Comparison of ENCODE assay signal across 17 cellular contexts in the genomic region with DNA sequence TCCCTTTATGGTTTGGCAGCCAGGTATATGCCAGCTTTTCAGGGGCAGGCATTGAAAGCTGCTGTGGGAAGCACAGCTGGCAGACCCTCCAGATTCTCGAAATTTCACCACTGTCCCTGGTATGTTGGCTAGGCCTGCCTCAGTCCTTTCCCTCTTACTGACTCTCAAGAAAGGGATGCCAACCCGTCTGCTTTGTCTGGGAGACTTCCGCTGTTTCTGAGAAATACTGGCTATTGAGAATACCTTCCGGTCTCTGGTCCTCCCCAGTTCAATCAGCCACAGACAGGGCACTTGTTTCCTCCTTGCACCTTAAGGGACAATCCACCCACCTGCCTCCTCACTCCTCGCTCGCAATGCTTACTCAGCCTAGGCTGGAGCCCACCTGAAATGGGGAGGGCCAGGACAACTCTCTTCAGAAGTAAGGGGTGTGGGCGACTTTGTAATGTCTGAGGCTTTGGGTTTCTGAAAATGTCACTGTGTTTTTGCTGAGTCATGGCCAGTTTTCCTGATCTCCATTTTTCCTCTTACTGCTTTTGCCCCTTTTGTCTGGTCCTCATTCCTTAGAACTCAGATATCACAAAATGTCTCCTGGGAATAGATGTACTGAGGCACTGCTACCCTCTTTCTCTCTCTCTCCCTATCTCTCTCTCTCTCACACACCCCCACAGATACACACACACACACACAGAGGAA.
DNase-seq lines count a peak whose midpoint lies in the region; ATAC-seq and TF ChIP-seq lines count a peak whose summit lies in the region.
"Had no signal": no experiment of that assay in that cellular context is flagged by ENCODE, and none has a peak within 500 bp of the region (broad histone marks: within the 10 kb centered on the region; RNA-seq: fewer than 3 reads in every experiment).

No MANE protein-coding gene starts in this region.

- ATAC-seq in activated CD8-positive, alpha-beta memory T cell treated with anti-CD3 and anti-CD28 coated beads, Interleukin-2, amount 10 ng/mL, durations not matched to agents 7 days and 5 days, result no peak
- no peak for ATAC-seq in upper lobe of left lung (ENCODE audit: low FRiP score in 2 of 2)
- ATAC-seq: mucosa of descending colon had no signal

- no peak for TF ChIP-seq CTCF in left ventricle myocardium inferior (IDR thresholded peaks at IDR 0.05; ENCODE audit: borderline replicate concordance)
- TF ChIP-seq CTCF in MCF 10A (IDR thresholded peaks at IDR 0.05; ENCODE audit: unreplicated experiment), result no peak
- TF ChIP-seq CTCF in upper lobe of left lung (IDR thresholded peaks at IDR 0.05), result no peak

- DNase-seq in left ventricle myocardium inferior (no peak), cardiac septum (ENCODE audit: low spot score) (no peak), MCF 10A (ENCODE audit: unreplicated experiment) (no peak), upper lobe of left lung (no peak), NCI-H748 (lab: John Stamatoyannopoulos, UW; ENCODE audit: unreplicated experiment) (no peak)
- no peak for DNase-seq in activated CD8-positive, alpha-beta memory T cell treated with anti-CD3 and anti-CD28 coated beads, Interleukin-2, amount 10 ng/mL, durations not matched to agents 7 days and 5 days
- DNase-seq: activated naive CD4-positive, alpha-beta T cell treated with anti-CD3 and anti-CD28 coated beads, Interleukin-2, amount 50 U/mL, for 16 hours; brain microvascular endothelial cell; CD8-positive, alpha-beta memory T cell; KBM-7; kidney; mucosa of descending colon; NCI-H2227 treated with DMSO at 0.1 percent for 48 hours; SHP77 had no signal

- no TSS peak for BruUV-seq in MCF 10A (replicated peaks; lab: Mats Ljungman, UMichigan)

- H3K27ac Mint-ChIP-seq in MCF 10A (ENCODE audit: low read depth, unreplicated experiment), result peak overlapping the region; percentile 47
- no peak overlapping the region for H3K27ac Mint-ChIP-seq in activated CD8-positive, alpha-beta memory T cell treated with anti-CD3 and anti-CD28 coated beads, Interleukin-2, amount 10 ng/mL, durations not matched to agents 7 days and 5 days
- H3K27ac Mint-ChIP-seq: CD8-positive, alpha-beta memory T cell; T-helper 2 cell treated with Interferon-gamma antibody and Interleukin-4, amounts not matched to agents 5 μg/mL and 100 μg/mL, for 36 hours had no signal

- intact Hi-C loops in left ventricle myocardium inferior (cut with micrococcal nuclease), result no loop called here
- intact Hi-C loops in cardiac septum (cut with DNase I), result loop anchor here (5.0 kb wide), 2 partner anchors 99 to 734 kb away; a partner anchor contains a TSS
- intact Hi-C loops in MCF 10A (cut with micrococcal nuclease), result no loop called here

- H3K4me1 Mint-ChIP-seq in MCF 10A (ENCODE audit: insufficient read depth, unreplicated experiment), result peaks cover 30% of the 10 kb centered on the region
- H3K4me1 Mint-ChIP-seq in activated CD8-positive, alpha-beta memory T cell treated with anti-CD3 and anti-CD28 coated beads, Interleukin-2, amount 10 ng/mL, durations not matched to agents 7 days and 5 days, result peaks cover 12% of the 10 kb centered on the region

- no peaks in the 10 kb centered on the region for H3K9me3 Mint-ChIP-seq in MCF 10A (ENCODE audit: unreplicated experiment)
- no peaks in the 10 kb centered on the region for H3K9me3 Mint-ChIP-seq in activated CD8-positive, alpha-beta memory T cell treated with anti-CD3 and anti-CD28 coated beads, Interleukin-2, amount 10 ng/mL, durations not matched to agents 7 days and 5 days (ENCODE audit: low read depth)
- H3K9me3 Mint-ChIP-seq: CD8-positive, alpha-beta memory T cell; T-helper 2 cell treated with Interferon-gamma antibody and Interleukin-4, amounts not matched to agents 5 μg/mL and 100 μg/mL, for 36 hours had no signal

- POLR2A ChIA-PET in MCF 10A (lab: Yijun Ruan, JAX), result interaction anchor here (1.0 kb wide), 1 partner anchor 200 kb away, joined by 3 read pairs; no protein-coding TSS in a partner anchor

- H3K9ac ChIP-seq in muscle layer of colon (ENCODE audit: low read length), result no peak overlapping the region
- H3K9ac ChIP-seq in stomach smooth muscle (ENCODE audit: low read length in 2 of 2), result peak overlapping the region in 1 of 2 donors; percentile 13

- no peaks in the 10 kb centered on the region for H3K27me3 Mint-ChIP-seq in MCF 10A (ENCODE audit: insufficient read depth, unreplicated experiment)
- H3K27me3 Mint-ChIP-seq in activated CD8-positive, alpha-beta memory T cell treated with anti-CD3 and anti-CD28 coated beads, Interleukin-2, amount 10 ng/mL, durations not matched to agents 7 days and 5 days, result peaks cover 2% of the 10 kb centered on the region

- no peak overlapping the region for H3K4me3 Mint-ChIP-seq in MCF 10A (ENCODE audit: unreplicated experiment)
- no peak overlapping the region for H3K4me3 Mint-ChIP-seq in activated CD8-positive, alpha-beta memory T cell treated with anti-CD3 and anti-CD28 coated beads, Interleukin-2, amount 10 ng/mL, durations not matched to agents 7 days and 5 days
- H3K4me3 Mint-ChIP-seq: CD8-positive, alpha-beta memory T cell; T-helper 2 cell treated with Interferon-gamma antibody and Interleukin-4, amounts not matched to agents 5 μg/mL and 100 μg/mL, for 36 hours had no signal

- no peak for TF ChIP-seq EP300 in upper lobe of left lung (IDR thresholded peaks at IDR 0.05)

- H3K27ac ChIP-seq in left ventricle myocardium inferior (replicated peaks) (peak overlapping the region; percentile 74), muscle layer of colon (ENCODE audit: low read depth, low read length) (peak overlapping the region; percentile 66), stomach smooth muscle (ENCODE audit: low read length) (peak overlapping the region; percentile 85), upper lobe of left lung (no peak overlapping the region)
- H3K27ac ChIP-seq: brain microvascular endothelial cell had no signal

- H3K36me3 Mint-ChIP-seq in MCF 10A (ENCODE audit: insufficient read depth, unreplicated experiment), result no peaks in the 10 kb centered on the region
- H3K36me3 Mint-ChIP-seq in activated CD8-positive, alpha-beta memory T cell treated with anti-CD3 and anti-CD28 coated beads, Interleukin-2, amount 10 ng/mL, durations not matched to agents 7 days and 5 days, result no peaks in the 10 kb centered on the region

- 56 to 80% methylated on average over 6 to 7 of the region's 7 CpGs for WGBS in upper lobe of left lung, 2 donors

- H3K4me3 ChIP-seq in left ventricle myocardium inferior (no peak overlapping the region), muscle layer of colon (ENCODE audit: low read depth in 1 of 2, low read length in 2 of 2) (no peak overlapping the region), stomach smooth muscle (ENCODE audit: low read length in 2 of 2) (no peak overlapping the region), upper lobe of left lung (no peak overlapping the region)
- H3K4me3 ChIP-seq: mucosa of descending colon had no signal

- H3K27me3 ChIP-seq in left ventricle myocardium inferior (ENCODE audit: low read depth) (no peaks in the 10 kb centered on the region), muscle layer of colon (ENCODE audit: control insufficient read depth in 1 of 2, insufficient read depth in 2 of 2, low read length in 2 of 2) (no peaks in the 10 kb centered on the region), stomach smooth muscle (ENCODE audit: control insufficient read depth in 1 of 2, insufficient read depth in 2 of 2, low read length in 2 of 2) (no peaks in the 10 kb centered on the region), upper lobe of left lung (no peaks in the 10 kb centered on the region)
- H3K27me3 ChIP-seq: brain microvascular endothelial cell had no signal

- CTCF ChIA-PET in MCF 10A (lab: Yijun Ruan, JAX), result no interaction called here
- CTCF ChIA-PET in activated CD8-positive, alpha-beta memory T cell treated with anti-CD3 and anti-CD28 coated beads, Interleukin-2, amount 10 ng/mL, durations not matched to agents 7 days and 5 days (lab: Charles Lee), result no interaction called here

- H3K9me3 ChIP-seq in left ventricle myocardium inferior (replicated peaks) (no peaks in the 10 kb centered on the region), muscle layer of colon (ENCODE audit: low read length) (no peaks in the 10 kb centered on the region), stomach smooth muscle (ENCODE audit: control insufficient read depth in 2 of 2, low read length in 2 of 2) (no peaks in the 10 kb centered on the region), upper lobe of left lung (no peaks in the 10 kb centered on the region)
- H3K9me3 ChIP-seq: mucosa of descending colon had no signal

- H3K36me3 ChIP-seq in left ventricle myocardium inferior, result no peaks in the 10 kb centered on the region
- no peaks in the 10 kb centered on the region for H3K36me3 ChIP-seq in muscle layer of colon (ENCODE audit: insufficient read depth, low read length)
- H3K36me3 ChIP-seq in stomach smooth muscle (ENCODE audit: control insufficient read depth in 2 of 2, insufficient read depth in 2 of 2, low read length in 2 of 2), result no peaks in the 10 kb centered on the region
- H3K36me3 ChIP-seq in upper lobe of left lung, result no peaks in the 10 kb centered on the region
- H3K36me3 ChIP-seq: brain microvascular endothelial cell had no signal

- peaks cover 59% of the 10 kb centered on the region for H3K4me1 ChIP-seq in left ventricle myocardium inferior
- peaks cover 76% of the 10 kb centered on the region for H3K4me1 ChIP-seq in muscle layer of colon (ENCODE audit: insufficient read depth, low read length)
- H3K4me1 ChIP-seq in stomach smooth muscle (ENCODE audit: control insufficient read depth, insufficient read depth, low read length), result peaks cover 68% of the 10 kb centered on the region
- H3K4me1 ChIP-seq in upper lobe of left lung, result peaks cover 9 to 21% (median 9%) of the 10 kb centered on the region in 4 donors

- TF ChIP-seq POLR2A in upper lobe of left lung (IDR thresholded peaks at IDR 0.05), result no peak

Comparison
In these comparisons a context has a peak if more than half of its experiments do, and no peak if none do; other contexts are left out.
1. H3K27ac ChIP-seq: peak in left ventricle myocardium inferior (single experiment), muscle layer of colon (single experiment) and stomach smooth muscle (single experiment); none in upper lobe of left lung (0 of 4).